Comparison of ENCODE assay signal across 1 cellular context in genomic region chr3:9930804-9931418, GRCh38.
TF ChIP-seq lines count a peak whose summit lies in the region.

No MANE protein-coding gene starts in this region.

TF ChIP-seq in Ishikawa, 13 proteins besides CTCF, POLR2A, EP300 and RAD21 (continued from another document):
- no peak for TF ChIP-seq YY1 (IDR thresholded peaks at IDR 0.05; ENCODE audit: low read depth)
